ENCODE assay signal across 34 cellular contexts in genomic region chr1:232096751-232097150, GRCh38.
"Had no signal": no experiment of that assay in that cellular context is flagged by ENCODE, and none has a peak within 500 bp of the region (broad histone marks: within the 10 kb centered on the region; RNA-seq: fewer than 3 reads in every experiment).

No MANE protein-coding gene starts in this region.

- H3K36me3 Mint-ChIP-seq: activated naive CD8-positive, alpha-beta T cell treated with anti-CD3 and anti-CD28 coated beads for 36 hours; brain had no signal

- H3K4me1 Mint-ChIP-seq: activated CD4-positive, alpha-beta memory T cell treated with anti-CD3 and anti-CD28 coated beads, Interleukin-2, amount 10 ng/mL, durations not matched to agents 7 days and 5 days; activated CD4-positive, alpha-beta T cell treated with anti-CD3 and anti-CD28 coated beads, Interleukin-2, amount 10 ng/mL, durations not matched to agents 7 days and 5 days; activated naive CD8-positive, alpha-beta T cell treated with anti-CD3 and anti-CD28 coated beads for 36 hours; activated naive CD8-positive, alpha-beta T cell treated with anti-CD3 and anti-CD28 coated beads, Interleukin-2, amount 50 U/mL, for 24 hours; brain; endodermal cell; T-helper 17 cell had no signal

- H3K4me1 ChIP-seq: adrenal gland, breast epithelium had no signal

- H3K4me3 ChIP-seq: adrenal gland, breast epithelium, cardiac muscle cell, coronary artery, dorsolateral prefrontal cortex had no signal

- H3K4me3 Mint-ChIP-seq: activated CD4-positive, alpha-beta memory T cell treated with anti-CD3 and anti-CD28 coated beads, Interleukin-2, amount 10 ng/mL, durations not matched to agents 7 days and 5 days; activated CD4-positive, alpha-beta T cell treated with anti-CD3 and anti-CD28 coated beads, Interleukin-2, amount 10 ng/mL, durations not matched to agents 7 days and 5 days; activated naive CD8-positive, alpha-beta T cell treated with anti-CD3 and anti-CD28 coated beads for 36 hours; activated naive CD8-positive, alpha-beta T cell treated with anti-CD3 and anti-CD28 coated beads, Interleukin-2, amount 50 U/mL, for 24 hours; activated T-cell treated with anti-CD3 and anti-CD28 coated beads, Interleukin-2, amount 50 U/mL, for 24 hours; activated T-cell treated with anti-CD3 and anti-CD28 coated beads, Interleukin-2, amount 50 U/mL, for 72 hours; brain; dendritic cell treated with granulocyte-macrophage colony-stimulating factor and Interleukin-4, amounts not matched to agents 40 ng/mL and 50 ng/mL, for 4 days; endodermal cell; T-helper 17 cell; T-helper 2 cell treated with Interferon-gamma antibody and Interleukin-4, amounts not matched to agents 5 μg/mL and 100 μg/mL, for 36 hours had no signal

- H3K9me3 ChIP-seq: adrenal gland had no signal

- H3K27ac ChIP-seq: adrenal gland, breast epithelium, cardiac muscle cell, coronary artery, dorsolateral prefrontal cortex had no signal

- H3K9me3 Mint-ChIP-seq: activated CD4-positive, alpha-beta memory T cell treated with anti-CD3 and anti-CD28 coated beads, Interleukin-2, amount 10 ng/mL, durations not matched to agents 7 days and 5 days; activated CD4-positive, alpha-beta T cell treated with anti-CD3 and anti-CD28 coated beads, Interleukin-2, amount 10 ng/mL, durations not matched to agents 7 days and 5 days; activated T-cell treated with anti-CD3 and anti-CD28 coated beads, Interleukin-2, amount 50 U/mL, for 72 hours; T-helper 2 cell treated with Interferon-gamma antibody and Interleukin-4, amounts not matched to agents 5 μg/mL and 100 μg/mL, for 36 hours had no signal

- ATAC-seq: activated naive CD8-positive, alpha-beta T cell treated with anti-CD3 and anti-CD28 coated beads, Interleukin-2, amount 50 U/mL, for 24 hours; activated T-cell treated with anti-CD3 and anti-CD28 coated beads, Interleukin-2, amount 50 U/mL, for 72 hours; esophagus mucosa; T-helper 17 cell had no signal

- DNase-seq: activated CD4-positive, alpha-beta memory T cell treated with anti-CD3 and anti-CD28 coated beads, Interleukin-2, amount 10 ng/mL, durations not matched to agents 7 days and 5 days; activated CD4-positive, alpha-beta T cell treated with anti-CD3 and anti-CD28 coated beads for 1 hour; activated CD4-positive, alpha-beta T cell treated with anti-CD3 and anti-CD28 coated beads for 4 hours; activated CD4-positive, alpha-beta T cell treated with anti-CD3 and anti-CD28 coated beads, Interleukin-2, amount 10 ng/mL, durations not matched to agents 7 days and 5 days; activated CD4-positive, alpha-beta T cell treated with anti-CD3 and anti-CD28 coated beads, Interleukin-2, amount 50 U/mL, for 4 hours; activated CD8-positive, alpha-beta memory T cell treated with anti-CD3 and anti-CD28 coated beads, Interleukin-2, amount 50 U/mL, for 48 hours; activated gamma-delta T cell; activated naive CD4-positive, alpha-beta T cell; activated naive CD4-positive, alpha-beta T cell treated with anti-CD3 and anti-CD28 coated beads, Interleukin-2, amount 50 U/mL, for 16 hours; activated naive CD8-positive, alpha-beta T cell treated with anti-CD3 and anti-CD28 coated beads for 36 hours; activated naive CD8-positive, alpha-beta T cell treated with anti-CD3 and anti-CD28 coated beads, Interleukin-2, amount 50 U/mL, for 24 hours; activated T-cell treated with anti-CD3 and anti-CD28 coated beads for 4 hours; activated T-cell treated with anti-CD3 and anti-CD28 coated beads, Interleukin-2, amount 50 U/mL, for 24 hours; activated T-cell treated with anti-CD3 and anti-CD28 coated beads, Interleukin-2, amount 50 U/mL, for 72 hours; adrenal gland; amygdala; aorta; central memory CD4-positive, alpha-beta T cell; cerebellar nuclear complex; dorsolateral prefrontal cortex; effector memory CD4-positive, alpha-beta T cell; endodermal cell; foreskin fibroblast; head of caudate nucleus; T-helper 1 cell; T-helper 17 cell; T1000 had no signal

- H3K27me3 ChIP-seq: adrenal gland, breast epithelium, cardiac muscle cell had no signal

- H3K36me3 ChIP-seq: adrenal gland, breast epithelium, cardiac muscle cell had no signal

- H3K27me3 Mint-ChIP-seq: activated CD4-positive, alpha-beta memory T cell treated with anti-CD3 and anti-CD28 coated beads, Interleukin-2, amount 10 ng/mL, durations not matched to agents 7 days and 5 days; activated CD4-positive, alpha-beta T cell treated with anti-CD3 and anti-CD28 coated beads, Interleukin-2, amount 10 ng/mL, durations not matched to agents 7 days and 5 days; dendritic cell treated with granulocyte-macrophage colony-stimulating factor and Interleukin-4, amounts not matched to agents 40 ng/mL and 50 ng/mL, for 4 days had no signal

- H3K27ac Mint-ChIP-seq: activated CD4-positive, alpha-beta memory T cell treated with anti-CD3 and anti-CD28 coated beads, Interleukin-2, amount 10 ng/mL, durations not matched to agents 7 days and 5 days; activated CD4-positive, alpha-beta T cell treated with anti-CD3 and anti-CD28 coated beads, Interleukin-2, amount 10 ng/mL, durations not matched to agents 7 days and 5 days; activated naive CD8-positive, alpha-beta T cell treated with anti-CD3 and anti-CD28 coated beads for 36 hours; activated naive CD8-positive, alpha-beta T cell treated with anti-CD3 and anti-CD28 coated beads, Interleukin-2, amount 50 U/mL, for 24 hours; activated T-cell treated with anti-CD3 and anti-CD28 coated beads, Interleukin-2, amount 50 U/mL, for 24 hours; activated T-cell treated with anti-CD3 and anti-CD28 coated beads, Interleukin-2, amount 50 U/mL, for 72 hours; brain; dendritic cell treated with granulocyte-macrophage colony-stimulating factor and Interleukin-4, amounts not matched to agents 40 ng/mL and 50 ng/mL, for 4 days; endodermal cell; T-helper 17 cell; T-helper 2 cell treated with Interferon-gamma antibody and Interleukin-4, amounts not matched to agents 5 μg/mL and 100 μg/mL, for 36 hours had no signal
